Comparison of ENCODE assay signal across 8 cellular contexts in the genomic region with DNA sequence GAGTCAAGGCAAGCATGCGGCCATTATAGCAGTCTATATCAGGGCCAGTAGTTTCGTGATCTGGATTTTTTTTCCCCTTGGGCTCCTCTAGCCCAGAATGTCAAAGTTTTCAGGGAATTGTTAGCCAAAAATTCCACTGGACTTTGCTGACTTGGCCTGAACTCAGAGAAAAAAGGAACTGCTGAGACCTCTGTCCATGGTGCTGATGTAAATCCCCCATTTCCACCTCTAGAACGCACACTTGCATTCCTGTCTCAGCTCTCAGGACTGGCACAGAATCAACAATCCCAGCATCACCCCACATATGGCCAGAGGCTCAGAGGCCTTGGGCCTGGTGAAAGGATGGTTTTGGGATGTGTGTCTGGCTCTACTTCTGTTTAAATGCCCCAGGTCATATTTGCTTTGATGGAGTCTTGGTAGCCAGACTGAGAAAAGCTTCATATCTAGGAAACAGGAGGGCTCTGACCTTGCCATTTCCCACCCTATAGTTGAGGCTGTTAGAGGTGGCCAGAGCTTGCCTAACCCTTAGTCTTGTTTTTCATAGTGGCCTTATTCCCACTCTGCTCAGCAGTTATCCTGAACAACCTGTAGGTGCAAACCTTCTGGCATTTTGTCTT. TPM values are rescaled to one million over a fixed set of nuclear protein-coding genes. Genes with fewer than 3 reads are reported as not detected.
DNase-seq lines count a peak whose midpoint lies in the region; ATAC-seq and TF ChIP-seq lines count a peak whose summit lies in the region.

No MANE protein-coding gene starts in this region.

- no TSS peak for BruUV-seq in PC-3 (replicated peaks; lab: Mats Ljungman, UMichigan)

- no peak overlapping the region for H3K9ac ChIP-seq in PC-3 (ENCODE audit: low read length)

- CTCF ChIA-PET in PC-3 (lab: Charles Lee), result interaction anchor here (0.5 to 0.6 kb wide), 2 partner anchors 172 to 213 kb away, joined by 3 read pairs; no protein-coding TSS in a partner anchor

- H3K4me2 ChIP-seq in PC-3 (ENCODE audit: low read length), result no peak overlapping the region

- H2AFZ ChIP-seq in PC-3 (ENCODE audit: low read length), result no peak overlapping the region

- H3K36me3 Mint-ChIP-seq in neural crest cell (ENCODE audit: low read depth), result no peaks in the 10 kb centered on the region

- H3K27me3 Mint-ChIP-seq in neural crest cell (ENCODE audit: low read depth), result peaks cover 56% of the 10 kb centered on the region

- 0 out of 2 replicates have a peak, but pooled peaks cover 4% of the 10 kb centered on the region for H4K20me1 ChIP-seq in PC-3 (ENCODE audit: low read length)

- H3K27me3 ChIP-seq in PC-3 (ENCODE audit: low read length), result peaks cover 12% of the 10 kb centered on the region
- H3K27me3 ChIP-seq in esophagus muscularis mucosa, result no peaks in the 10 kb centered on the region

- no peak for TF ChIP-seq POLR2A in esophagus muscularis mucosa (IDR thresholded peaks at IDR 0.05; ENCODE audit: low read depth)

- no peak overlapping the region for H3K27ac Mint-ChIP-seq in neural crest cell (ENCODE audit: unreplicated experiment)

- H3F3A ChIP-seq in PC-3 (ENCODE audit: low read length, unreplicated experiment), result no peaks in the 10 kb centered on the region

- DNase-seq in Right ventricle myocardium inferior (ENCODE audit: missing footprints) (no peak), cardiac septum (ENCODE audit: low spot score) (no peak), PC-3 (peak; percentile 72), esophagus muscularis mucosa (ENCODE audit: extremely low spot score) (peak; percentile 62), neural crest cell (ENCODE audit: low read depth, low spot score) (peak; percentile 57), epidermal melanocyte (ENCODE audit: insufficient read length, low spot score) (no peak)

- H3K27ac ChIP-seq in PC-3 (ENCODE audit: low read length) (no peak overlapping the region), esophagus muscularis mucosa (replicated peaks in 1 of 4) (no peak overlapping the region)

- no peak overlapping the region for H3K4me3 ChIP-seq in PC-3 (ENCODE audit: low read length)
- H3K4me3 ChIP-seq in esophagus muscularis mucosa, result no peak overlapping the region

- peaks cover 8% of the 10 kb centered on the region for H3K9me3 Mint-ChIP-seq in neural crest cell

- H3K79me2 ChIP-seq in PC-3 (ENCODE audit: low read length), result no peaks in the 10 kb centered on the region

- ATAC-seq in Right ventricle myocardium inferior, result peak; percentile 42
- peak; percentile 38; the same call in 1 of the 2 replicates for ATAC-seq in PC-3
- ATAC-seq in HG02571 (IDR thresholded peaks at IDR 0.05; ENCODE audit: unreplicated experiment), result no peak
- ATAC-seq in HG02970 (IDR thresholded peaks at IDR 0.05; ENCODE audit: low FRiP score, unreplicated experiment), result no peak

- intact Hi-C loops in Right ventricle myocardium inferior (cut with DNase I), result no loop called here
- intact Hi-C loops in cardiac septum (cut with DNase I), result no loop called here
- intact Hi-C loops in PC-3 (cut with micrococcal nuclease), result no loop called here
- intact Hi-C loops in esophagus muscularis mucosa (cut with DNase I), result no loop called here

- H3K9me3 ChIP-seq in PC-3 (ENCODE audit: low read length), result no peaks in the 10 kb centered on the region
- peaks cover 0 to 5% (median 0%) of the 10 kb centered on the region in 4 donors for H3K9me3 ChIP-seq in esophagus muscularis mucosa

- H3K4me1 Mint-ChIP-seq in neural crest cell, result no peaks in the 10 kb centered on the region

- H3K9me2 ChIP-seq in PC-3 (replicated peaks; ENCODE audit: low read length), result no peaks in the 10 kb centered on the region

- 5% methylated on average over 3 of the region's 3 CpGs for WGBS in esophagus muscularis mucosa

- TF ChIP-seq CTCF in PC-3 (conservative IDR thresholded peaks at IDR 0.05; ENCODE audit: low read depth, low read length), result peak; percentile 59
- peak in 2 of 3 experiments; percentile 7 to 21 for TF ChIP-seq CTCF in esophagus muscularis mucosa (IDR thresholded peaks at IDR 0.05)
- TF ChIP-seq CTCF in neural crest cell (conservative IDR thresholded peaks at IDR 0.05), result no peak

- H3K4me3 Mint-ChIP-seq in neural crest cell, result no peak overlapping the region

- no peaks in the 10 kb centered on the region for H3K36me3 ChIP-seq in PC-3 (ENCODE audit: low read depth, low read length)
- no peaks in the 10 kb centered on the region for H3K36me3 ChIP-seq in esophagus muscularis mucosa

- H3K4me1 ChIP-seq in PC-3 (ENCODE audit: insufficient read depth, low read length) (no peaks in the 10 kb centered on the region), esophagus muscularis mucosa (no peaks in the 10 kb centered on the region)

- POLR2A ChIA-PET in PC-3 (lab: Charles Lee; ENCODE audit: unreplicated experiment), result no interaction called here

- no peak for TF ChIP-seq EP300 in esophagus muscularis mucosa (IDR thresholded peaks at IDR 0.05)

RNA-seq across cellular contexts. Expression of a gene that starts 16.9 kb away (rescaled TPM):
- total RNA-seq in Right ventricle myocardium inferior (53.2 TPM), cardiac septum (53.7 TPM), PC-3 (2014; rRNA removed) (45.7 and 52.3 TPM in 2 replicates), esophagus muscularis mucosa (100 to 1,000 TPM in 2 of 4 donors, 10 to 100 TPM in 2; 83.5 to 113 (median 104) TPM), neural crest cell (33.1 and 33.2 TPM in 2 replicates)

Comparison
In these comparisons a context has a peak if more than half of its experiments do, and no peak if none do; other contexts are left out.
1. ATAC-seq: peak in Right ventricle myocardium inferior (single experiment) and PC-3 (single experiment); none in HG02571 (single experiment) and HG02970 (single experiment).
2. DNase-seq: peak in PC-3 (single experiment), esophagus muscularis mucosa (single experiment) and neural crest cell (single experiment); none in Right ventricle myocardium inferior (single experiment), cardiac septum (single experiment) and epidermal melanocyte (single experiment).